Comparison of ENCODE assay signal across 35 cellular contexts in the genomic region with DNA sequence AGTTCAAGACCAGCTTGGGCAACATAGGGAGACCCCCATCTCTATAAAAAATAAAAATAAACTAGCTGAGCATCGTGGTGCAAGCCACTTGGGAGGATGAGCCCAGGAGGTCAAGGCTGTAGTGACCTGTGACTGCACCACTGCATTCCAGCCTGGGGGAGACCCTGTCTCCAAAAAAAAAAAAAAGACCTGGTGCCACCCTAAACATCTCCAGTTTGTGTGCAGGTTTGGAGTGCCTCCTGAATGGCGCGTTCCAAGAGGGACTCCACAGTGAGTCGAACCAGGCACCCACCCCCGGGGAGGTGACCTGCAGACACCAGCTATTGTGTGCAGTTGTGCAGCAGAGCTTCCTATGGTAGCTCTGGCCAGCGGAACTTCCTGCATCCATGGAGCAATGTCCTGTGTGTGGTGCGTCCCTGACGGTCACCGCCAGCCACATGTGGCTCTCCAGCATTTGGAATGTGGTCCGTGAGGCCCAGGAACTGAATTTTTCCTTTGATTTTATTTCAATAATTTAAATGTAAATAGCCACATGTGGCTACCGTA.
"Had no signal": no experiment of that assay in that cellular context is flagged by ENCODE, and none has a peak within 500 bp of the region (broad histone marks: within the 10 kb centered on the region; RNA-seq: fewer than 3 reads in every experiment).

No MANE protein-coding gene starts in this region.

- H3K27me3 Mint-ChIP-seq: activated CD4-positive, alpha-beta memory T cell treated with anti-CD3 and anti-CD28 coated beads for 36 hours; activated CD4-positive, alpha-beta T cell treated with anti-CD3 and anti-CD28 coated beads, Interleukin-2, amount 10 ng/mL, durations not matched to agents 24 days and 14 days; activated CD8-positive, alpha-beta memory T cell treated with anti-CD3 and anti-CD28 coated beads, Interleukin-2, amount 10 ng/mL, durations not matched to agents 7 days and 5 days; activated naive CD4-positive, alpha-beta T cell treated with anti-CD3 and anti-CD28 coated beads, Interleukin-2, amount 50 U/mL, for 24 hours; activated naive CD8-positive, alpha-beta T cell treated with anti-CD3 and anti-CD28 coated beads for 36 hours; activated naive CD8-positive, alpha-beta T cell treated with anti-CD3 and anti-CD28 coated beads, Interleukin-2, amount 50 U/mL, for 24 hours; T-helper 17 cell had no signal

- ATAC-seq: activated CD4-positive, CD25-positive, alpha-beta regulatory T cell treated with anti-CD3 and anti-CD28 coated beads, Interleukin-2, amount 50 U/mL, for 24 hours; activated CD8-positive, alpha-beta memory T cell treated with anti-CD3 and anti-CD28 coated beads, Interleukin-2, amount 10 ng/mL, durations not matched to agents 7 days and 5 days; activated CD8-positive, alpha-beta T cell treated with anti-CD3 and anti-CD28 coated beads, Interleukin-2, amount 10 ng/mL, durations not matched to agents 7 days and 5 days; activated naive CD8-positive, alpha-beta T cell treated with anti-CD3 and anti-CD28 coated beads, Interleukin-2, amount 50 U/mL, for 24 hours; body of pancreas; esophagus mucosa; T-helper 17 cell had no signal

- FAIRE-seq: frontal cortex had no signal

- H3K36me3 Mint-ChIP-seq: activated CD4-positive, alpha-beta memory T cell treated with anti-CD3 and anti-CD28 coated beads for 36 hours; activated CD8-positive, alpha-beta memory T cell treated with anti-CD3 and anti-CD28 coated beads, Interleukin-2, amount 10 ng/mL, durations not matched to agents 7 days and 5 days; activated naive CD4-positive, alpha-beta T cell treated with anti-CD3 and anti-CD28 coated beads, Interleukin-2, amount 50 U/mL, for 24 hours; activated naive CD8-positive, alpha-beta T cell treated with anti-CD3 and anti-CD28 coated beads for 36 hours had no signal

- H3K4me3 ChIP-seq: adrenal gland, body of pancreas, breast epithelium, cardiac muscle cell, colonic mucosa, dorsolateral prefrontal cortex had no signal

- DNase-seq: activated B cell treated with CpG ODN at 0.5 μM for 24 hours; activated CD4-positive, alpha-beta memory T cell treated with anti-CD3 and anti-CD28 coated beads for 36 hours; activated CD4-positive, alpha-beta T cell treated with anti-CD3 and anti-CD28 coated beads, Interleukin-2, amount 10 ng/mL, durations not matched to agents 24 days and 14 days; activated CD8-positive, alpha-beta memory T cell treated with anti-CD3 and anti-CD28 coated beads, Interleukin-2, amount 10 ng/mL, durations not matched to agents 7 days and 5 days; activated CD8-positive, alpha-beta memory T cell treated with anti-CD3 and anti-CD28 coated beads, Interleukin-2, amount 50 U/mL, for 4 hours; activated CD8-positive, alpha-beta T cell treated with anti-CD3 and anti-CD28 coated beads, Interleukin-2, amount 10 ng/mL, durations not matched to agents 7 days and 5 days; activated effector memory CD4-positive, alpha-beta T cell treated with anti-CD3 and anti-CD28 coated beads, Interleukin-2, amount 50 U/mL, for 16 hours; activated naive CD4-positive, alpha-beta T cell treated with anti-CD3 and anti-CD28 coated beads for 36 hours; activated naive CD8-positive, alpha-beta T cell treated with anti-CD3 and anti-CD28 coated beads for 36 hours; activated naive CD8-positive, alpha-beta T cell treated with anti-CD3 and anti-CD28 coated beads, Interleukin-2, amount 50 U/mL, for 24 hours; activated T-cell treated with anti-CD3 and anti-CD28 coated beads, Interleukin-2, amount 50 U/mL, for 1 hour; activated T-cell treated with anti-CD3 and anti-CD28 coated beads, Interleukin-2, amount 50 U/mL, for 48 hours; amygdala; aorta; body of pancreas; central memory CD4-positive, alpha-beta T cell; cerebellar nuclear complex; colonic mucosa; dorsolateral prefrontal cortex; effector memory CD4-positive, alpha-beta T cell; endodermal cell; T-helper 1 cell; T-helper 17 cell; T1000; WERI-Rb-1 had no signal

- H3K27ac Mint-ChIP-seq: activated B cell treated with CpG ODN at 0.5 μM for 24 hours; activated CD4-positive, alpha-beta memory T cell treated with anti-CD3 and anti-CD28 coated beads for 36 hours; activated CD4-positive, alpha-beta T cell treated with anti-CD3 and anti-CD28 coated beads, Interleukin-2, amount 10 ng/mL, durations not matched to agents 24 days and 14 days; activated CD8-positive, alpha-beta memory T cell treated with anti-CD3 and anti-CD28 coated beads, Interleukin-2, amount 10 ng/mL, durations not matched to agents 7 days and 5 days; activated CD8-positive, alpha-beta T cell treated with anti-CD3 and anti-CD28 coated beads, Interleukin-2, amount 10 ng/mL, durations not matched to agents 7 days and 5 days; activated naive CD4-positive, alpha-beta T cell treated with anti-CD3 and anti-CD28 coated beads for 36 hours; activated naive CD4-positive, alpha-beta T cell treated with anti-CD3 and anti-CD28 coated beads, Interleukin-2, amount 50 U/mL, for 24 hours; activated naive CD8-positive, alpha-beta T cell treated with anti-CD3 and anti-CD28 coated beads for 36 hours; activated naive CD8-positive, alpha-beta T cell treated with anti-CD3 and anti-CD28 coated beads, Interleukin-2, amount 50 U/mL, for 24 hours; activated T-helper 1 cell treated with anti-CD3 and anti-CD28 coated beads, Interleukin-12 subunit alpha, Interleukin-12 subunit beta, Interleukin-2, Interleukin-4 antibody, amounts not matched to agents 30 ng/mL and 10 ng/mL and 1 ng/mL, durations not matched to agents 14 hours and 24 hours and 36 hours; activated T-helper 2 cell treated with anti-CD3 and anti-CD28 coated beads, Interferon-gamma antibody, Interleukin-2, Interleukin-4, amounts not matched to agents 10 μg/mL and 5 μg/mL and 100 μg/mL, durations not matched to agents 14 hours and 24 hours and 36 hours; endodermal cell; T-helper 17 cell; T-helper 2 cell treated with Interferon-gamma antibody and Interleukin-4, amounts not matched to agents 5 μg/mL and 100 μg/mL, for 36 hours had no signal

- H3K27me3 ChIP-seq: adrenal gland, body of pancreas, breast epithelium, cardiac muscle cell, colonic mucosa, dorsolateral prefrontal cortex had no signal

- H3K9me3 Mint-ChIP-seq: activated B cell treated with CpG ODN at 0.5 μM for 24 hours; activated CD4-positive, alpha-beta memory T cell treated with anti-CD3 and anti-CD28 coated beads for 36 hours; activated CD4-positive, alpha-beta T cell treated with anti-CD3 and anti-CD28 coated beads, Interleukin-2, amount 10 ng/mL, durations not matched to agents 24 days and 14 days; activated naive CD4-positive, alpha-beta T cell treated with anti-CD3 and anti-CD28 coated beads for 36 hours; activated naive CD4-positive, alpha-beta T cell treated with anti-CD3 and anti-CD28 coated beads, Interleukin-2, amount 50 U/mL, for 24 hours; activated naive CD8-positive, alpha-beta T cell treated with anti-CD3 and anti-CD28 coated beads for 36 hours; activated naive CD8-positive, alpha-beta T cell treated with anti-CD3 and anti-CD28 coated beads, Interleukin-2, amount 50 U/mL, for 24 hours; activated T-helper 1 cell treated with anti-CD3 and anti-CD28 coated beads, Interleukin-12 subunit alpha, Interleukin-12 subunit beta, Interleukin-2, Interleukin-4 antibody, amounts not matched to agents 30 ng/mL and 10 ng/mL and 1 ng/mL, durations not matched to agents 14 hours and 24 hours and 36 hours; activated T-helper 2 cell treated with anti-CD3 and anti-CD28 coated beads, Interferon-gamma antibody, Interleukin-2, Interleukin-4, amounts not matched to agents 10 μg/mL and 5 μg/mL and 100 μg/mL, durations not matched to agents 14 hours and 24 hours and 36 hours; endodermal cell; T-helper 2 cell treated with Interferon-gamma antibody and Interleukin-4, amounts not matched to agents 5 μg/mL and 100 μg/mL, for 36 hours had no signal

- H3K4me1 Mint-ChIP-seq: activated B cell treated with CpG ODN at 0.5 μM for 24 hours; activated CD4-positive, alpha-beta T cell treated with anti-CD3 and anti-CD28 coated beads, Interleukin-2, amount 10 ng/mL, durations not matched to agents 24 days and 14 days; activated CD8-positive, alpha-beta memory T cell treated with anti-CD3 and anti-CD28 coated beads, Interleukin-2, amount 10 ng/mL, durations not matched to agents 7 days and 5 days; activated naive CD4-positive, alpha-beta T cell treated with anti-CD3 and anti-CD28 coated beads, Interleukin-2, amount 50 U/mL, for 24 hours; activated naive CD8-positive, alpha-beta T cell treated with anti-CD3 and anti-CD28 coated beads for 36 hours; activated naive CD8-positive, alpha-beta T cell treated with anti-CD3 and anti-CD28 coated beads, Interleukin-2, amount 50 U/mL, for 24 hours; endodermal cell; T-helper 17 cell had no signal

- H3K4me3 Mint-ChIP-seq: activated B cell treated with CpG ODN at 0.5 μM for 24 hours; activated CD4-positive, alpha-beta memory T cell treated with anti-CD3 and anti-CD28 coated beads for 36 hours; activated CD4-positive, alpha-beta T cell treated with anti-CD3 and anti-CD28 coated beads, Interleukin-2, amount 10 ng/mL, durations not matched to agents 24 days and 14 days; activated CD8-positive, alpha-beta memory T cell treated with anti-CD3 and anti-CD28 coated beads, Interleukin-2, amount 10 ng/mL, durations not matched to agents 7 days and 5 days; activated CD8-positive, alpha-beta T cell treated with anti-CD3 and anti-CD28 coated beads, Interleukin-2, amount 10 ng/mL, durations not matched to agents 7 days and 5 days; activated naive CD4-positive, alpha-beta T cell treated with anti-CD3 and anti-CD28 coated beads for 36 hours; activated naive CD4-positive, alpha-beta T cell treated with anti-CD3 and anti-CD28 coated beads, Interleukin-2, amount 50 U/mL, for 24 hours; activated naive CD8-positive, alpha-beta T cell treated with anti-CD3 and anti-CD28 coated beads for 36 hours; activated naive CD8-positive, alpha-beta T cell treated with anti-CD3 and anti-CD28 coated beads, Interleukin-2, amount 50 U/mL, for 24 hours; activated T-helper 1 cell treated with anti-CD3 and anti-CD28 coated beads, Interleukin-12 subunit alpha, Interleukin-12 subunit beta, Interleukin-2, Interleukin-4 antibody, amounts not matched to agents 30 ng/mL and 10 ng/mL and 1 ng/mL, durations not matched to agents 14 hours and 24 hours and 36 hours; endodermal cell; T-helper 17 cell; T-helper 2 cell treated with Interferon-gamma antibody and Interleukin-4, amounts not matched to agents 5 μg/mL and 100 μg/mL, for 36 hours had no signal

- H3K9me3 ChIP-seq: adrenal gland, body of pancreas, breast epithelium, colonic mucosa had no signal

- H3K27ac ChIP-seq: adrenal gland, body of pancreas, breast epithelium, cardiac muscle cell, colonic mucosa, dorsolateral prefrontal cortex, WERI-Rb-1 had no signal

- H3K36me3 ChIP-seq: adrenal gland, breast epithelium, cardiac muscle cell, colonic mucosa, WERI-Rb-1 had no signal

- H3K4me1 ChIP-seq: adrenal gland, body of pancreas, breast epithelium, colonic mucosa had no signal
